In the genomic region with DNA sequence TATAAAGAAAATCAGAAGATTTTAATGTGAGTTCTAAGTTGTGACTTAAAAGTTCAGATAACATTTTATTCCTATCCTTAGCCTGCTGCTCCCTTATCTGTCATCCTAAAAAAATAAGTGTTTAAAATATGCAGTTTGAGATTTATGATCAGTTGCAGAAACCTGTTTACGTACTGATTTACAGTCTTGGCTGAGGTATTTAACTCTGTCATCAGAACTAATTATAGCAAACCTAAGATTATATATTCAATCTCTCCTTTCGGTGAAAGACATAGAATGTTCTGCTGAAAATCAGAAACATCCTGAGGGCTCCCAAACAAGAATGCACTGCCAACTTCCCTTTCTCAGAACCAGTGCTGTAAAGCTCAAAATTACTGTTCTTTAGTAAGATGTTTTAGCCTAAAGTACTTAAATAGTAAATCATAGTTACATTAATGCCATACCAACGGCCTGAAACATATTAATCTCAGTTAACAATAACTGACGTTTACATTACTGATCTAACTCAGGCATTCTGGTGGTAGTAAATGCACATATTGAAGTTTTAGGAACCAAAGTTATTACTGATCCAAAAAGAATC, we compare ENCODE assay signal across 1 cellular context.
TF ChIP-seq lines count a peak whose summit lies in the region.

No MANE protein-coding gene starts in this region.

TF ChIP-seq in IMR-90, 13 proteins besides CTCF, POLR2A, EP300 and RAD21:
- no peak for TF ChIP-seq SMC3 (IDR thresholded peaks at IDR 0.05; ENCODE audit: low read depth, low read length)
- no peak for TF ChIP-seq MXI1 (IDR thresholded peaks at IDR 0.05; ENCODE audit: borderline replicate concordance, low read depth, low read length)
- TF ChIP-seq NFE2L2 (IDR thresholded peaks at IDR 0.05; ENCODE audit: low read depth, low read length) = no peak
- no peak for TF ChIP-seq BHLHE40 (IDR thresholded peaks at IDR 0.05; ENCODE audit: low read depth, low read length)
- no peak for TF ChIP-seq CEBPB (IDR thresholded peaks at IDR 0.05; ENCODE audit: low read depth, low read length)
- no peak for TF ChIP-seq MAFK (IDR thresholded peaks at IDR 0.05; ENCODE audit: low read depth, low read length)
- no peak for TF ChIP-seq CHD1 (IDR thresholded peaks at IDR 0.05; ENCODE audit: low read depth, low read length)
- TF ChIP-seq RCOR1 (IDR thresholded peaks at IDR 0.05; ENCODE audit: insufficient replicate concordance, low read length) = no peak
- no peak for TF ChIP-seq MAZ (IDR thresholded peaks at IDR 0.05; ENCODE audit: borderline replicate concordance, low read depth, low read length)
- no peak for TF ChIP-seq RFX5 (IDR thresholded peaks at IDR 0.05; ENCODE audit: low read depth, low read length)
- TF ChIP-seq, protein P1, sequence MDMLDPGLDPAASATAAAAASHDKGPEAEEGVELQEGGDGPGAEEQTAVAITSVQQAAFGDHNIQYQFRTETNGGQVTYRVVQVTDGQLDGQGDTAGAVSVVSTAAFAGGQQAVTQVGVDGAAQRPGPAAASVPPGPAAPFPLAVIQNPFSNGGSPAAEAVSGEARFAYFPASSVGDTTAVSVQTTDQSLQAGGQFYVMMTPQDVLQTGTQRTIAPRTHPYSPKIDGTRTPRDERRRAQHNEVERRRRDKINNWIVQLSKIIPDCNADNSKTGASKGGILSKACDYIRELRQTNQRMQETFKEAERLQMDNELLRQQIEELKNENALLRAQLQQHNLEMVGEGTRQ (IDR thresholded peaks at IDR 0.05; ENCODE audit: low read depth, low read length) = no peak
- TF ChIP-seq, protein P2, sequence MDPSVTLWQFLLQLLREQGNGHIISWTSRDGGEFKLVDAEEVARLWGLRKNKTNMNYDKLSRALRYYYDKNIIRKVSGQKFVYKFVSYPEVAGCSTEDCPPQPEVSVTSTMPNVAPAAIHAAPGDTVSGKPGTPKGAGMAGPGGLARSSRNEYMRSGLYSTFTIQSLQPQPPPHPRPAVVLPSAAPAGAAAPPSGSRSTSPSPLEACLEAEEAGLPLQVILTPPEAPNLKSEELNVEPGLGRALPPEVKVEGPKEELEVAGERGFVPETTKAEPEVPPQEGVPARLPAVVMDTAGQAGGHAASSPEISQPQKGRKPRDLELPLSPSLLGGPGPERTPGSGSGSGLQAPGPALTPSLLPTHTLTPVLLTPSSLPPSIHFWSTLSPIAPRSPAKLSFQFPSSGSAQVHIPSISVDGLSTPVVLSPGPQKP (IDR thresholded peaks at IDR 0.05; ENCODE audit: borderline replicate concordance, low read depth, low read length) = no peak
- TF ChIP-seq FOS (IDR thresholded peaks at IDR 0.05; ENCODE audit: low read depth, low read length) = no peak
